ENCODE assay signal across 1 cellular context in the genomic region with DNA sequence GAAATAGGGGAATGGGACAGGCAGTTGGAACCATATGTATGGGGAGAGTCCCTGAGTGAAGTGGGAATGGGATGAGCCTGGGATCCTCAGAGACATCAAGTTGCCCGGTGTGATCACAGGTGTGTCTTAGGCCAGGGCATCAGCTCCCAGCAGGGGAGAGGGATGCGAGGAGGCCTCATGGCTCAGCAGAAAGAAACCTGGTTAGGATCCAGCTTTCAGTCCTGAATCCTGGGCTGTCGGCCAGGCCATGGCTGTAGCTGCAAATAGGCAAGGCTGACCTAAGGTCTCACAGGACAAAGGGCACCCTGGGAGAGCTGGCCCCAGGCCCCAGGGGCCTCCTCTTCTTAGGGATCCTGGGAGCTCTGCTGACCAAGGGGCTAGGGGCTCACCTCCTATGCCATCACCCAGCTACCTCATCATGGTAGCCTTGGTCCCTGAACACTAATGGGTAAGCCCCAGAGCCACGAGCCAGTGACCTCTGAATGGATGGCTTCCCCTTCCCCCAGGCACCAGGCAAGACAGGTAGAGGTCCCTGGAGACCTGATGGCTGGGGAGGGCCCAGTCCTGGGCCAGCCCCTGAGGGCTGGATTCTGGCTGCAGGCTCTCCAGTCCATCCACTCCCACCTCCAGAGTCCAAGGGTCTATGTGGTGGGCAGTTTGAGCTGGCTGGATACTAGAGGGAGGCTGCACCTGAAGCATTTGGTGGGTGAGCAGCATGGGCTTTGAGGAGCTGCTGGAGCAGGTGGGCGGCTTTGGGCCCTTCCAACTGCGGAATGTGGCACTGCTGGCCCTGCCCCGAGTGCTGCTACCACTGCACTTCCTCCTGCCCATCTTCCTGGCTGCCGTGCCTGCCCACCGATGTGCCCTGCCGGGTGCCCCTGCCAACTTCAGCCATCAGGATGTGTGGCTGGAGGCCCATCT.
TF ChIP-seq lines count a peak whose summit lies in the region.

A gene with protein sequence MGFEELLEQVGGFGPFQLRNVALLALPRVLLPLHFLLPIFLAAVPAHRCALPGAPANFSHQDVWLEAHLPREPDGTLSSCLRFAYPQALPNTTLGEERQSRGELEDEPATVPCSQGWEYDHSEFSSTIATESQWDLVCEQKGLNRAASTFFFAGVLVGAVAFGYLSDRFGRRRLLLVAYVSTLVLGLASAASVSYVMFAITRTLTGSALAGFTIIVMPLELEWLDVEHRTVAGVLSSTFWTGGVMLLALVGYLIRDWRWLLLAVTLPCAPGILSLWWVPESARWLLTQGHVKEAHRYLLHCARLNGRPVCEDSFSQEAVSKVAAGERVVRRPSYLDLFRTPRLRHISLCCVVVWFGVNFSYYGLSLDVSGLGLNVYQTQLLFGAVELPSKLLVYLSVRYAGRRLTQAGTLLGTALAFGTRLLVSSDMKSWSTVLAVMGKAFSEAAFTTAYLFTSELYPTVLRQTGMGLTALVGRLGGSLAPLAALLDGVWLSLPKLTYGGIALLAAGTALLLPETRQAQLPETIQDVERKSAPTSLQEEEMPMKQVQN (plus strand): TSS at position 617 of the 921 bp plus-strand sequence. CDS start 99 bp downstream, at position 716.

TF ChIP-seq in HepG2, 621 proteins besides CTCF, POLR2A, EP300 and RAD21 (continued from another document and continues in another):
- TF ChIP-seq ZNF749 (CRISPR knock-in tag; IDR thresholded peaks at IDR 0.05; ENCODE audit: borderline replicate concordance) (0 out of 2 replicates have a peak, but pooled peaks have one; percentile 69), ZSCAN29 (CRISPR knock-in tag; conservative IDR thresholded peaks at IDR 0.05) (peak; percentile 74; the same call in 1 of the 2 replicates), REPIN1 (CRISPR knock-in tag; IDR thresholded peaks at IDR 0.05; ENCODE audit: borderline replicate concordance, low read depth) (no peak; the same call in 1 of the 2 replicates), SIX1 (CRISPR knock-in tag; IDR thresholded peaks at IDR 0.05; ENCODE audit: borderline replicate concordance) (no peak), MYNN (CRISPR knock-in tag; IDR thresholded peaks at IDR 0.05; ENCODE audit: low read depth) (0 out of 2 replicates have a peak, but pooled peaks have one; percentile 73), MZF1 (CRISPR knock-in tag; IDR thresholded peaks at IDR 0.05; ENCODE audit: borderline replicate concordance) (no peak), TOPORS (CRISPR knock-in tag; IDR thresholded peaks at IDR 0.05) (peak; percentile 16; the same call in 1 of the 2 replicates), ZC3H4 (CRISPR knock-in tag; IDR thresholded peaks at IDR 0.05; ENCODE audit: borderline replicate concordance) (no peak), ELF4 (CRISPR knock-in tag; IDR thresholded peaks at IDR 0.05; ENCODE audit: borderline replicate concordance) (no peak), YEATS4 (CRISPR knock-in tag; IDR thresholded peaks at IDR 0.05; ENCODE audit: borderline replicate concordance) (no peak), SKI (IDR thresholded peaks at IDR 0.05; ENCODE audit: partially characterized antibody) (no peak), AGO2 (optimal IDR thresholded peaks at IDR 0.05; ENCODE audit: low read depth, low read length) (peak; percentile 42), HDAC6 (IDR thresholded peaks at IDR 0.05; ENCODE audit: low read depth, low read length) (no peak), HHEX (CRISPR knock-in tag; IDR thresholded peaks at IDR 0.05) (no peak), EEA1 (CRISPR knock-in tag; IDR thresholded peaks at IDR 0.05; ENCODE audit: borderline replicate concordance) (peak; percentile 89; the same call in 1 of the 2 replicates), ZNF605 (CRISPR knock-in tag; IDR thresholded peaks at IDR 0.05) (peak; percentile 43; the same call in 1 of the 2 replicates), ZNF761 (CRISPR knock-in tag; conservative IDR thresholded peaks at IDR 0.05) (no peak), GATAD1 (CRISPR knock-in tag; IDR thresholded peaks at IDR 0.05) (no peak), ZNF180 (CRISPR knock-in tag; IDR thresholded peaks at IDR 0.05; ENCODE audit: borderline replicate concordance, low read depth) (no peak), ZNF775 (CRISPR knock-in tag; IDR thresholded peaks at IDR 0.05; ENCODE audit: borderline replicate concordance) (no peak), ZBTB38 (CRISPR knock-in tag; IDR thresholded peaks at IDR 0.05) (peak; percentile 87), ZNF768 (CRISPR knock-in tag; IDR thresholded peaks at IDR 0.05) (peak; percentile 24; the same call in 1 of the 2 replicates), ZNF572 (CRISPR knock-in tag; IDR thresholded peaks at IDR 0.05) (no peak)
- TF ChIP-seq, protein P1, sequence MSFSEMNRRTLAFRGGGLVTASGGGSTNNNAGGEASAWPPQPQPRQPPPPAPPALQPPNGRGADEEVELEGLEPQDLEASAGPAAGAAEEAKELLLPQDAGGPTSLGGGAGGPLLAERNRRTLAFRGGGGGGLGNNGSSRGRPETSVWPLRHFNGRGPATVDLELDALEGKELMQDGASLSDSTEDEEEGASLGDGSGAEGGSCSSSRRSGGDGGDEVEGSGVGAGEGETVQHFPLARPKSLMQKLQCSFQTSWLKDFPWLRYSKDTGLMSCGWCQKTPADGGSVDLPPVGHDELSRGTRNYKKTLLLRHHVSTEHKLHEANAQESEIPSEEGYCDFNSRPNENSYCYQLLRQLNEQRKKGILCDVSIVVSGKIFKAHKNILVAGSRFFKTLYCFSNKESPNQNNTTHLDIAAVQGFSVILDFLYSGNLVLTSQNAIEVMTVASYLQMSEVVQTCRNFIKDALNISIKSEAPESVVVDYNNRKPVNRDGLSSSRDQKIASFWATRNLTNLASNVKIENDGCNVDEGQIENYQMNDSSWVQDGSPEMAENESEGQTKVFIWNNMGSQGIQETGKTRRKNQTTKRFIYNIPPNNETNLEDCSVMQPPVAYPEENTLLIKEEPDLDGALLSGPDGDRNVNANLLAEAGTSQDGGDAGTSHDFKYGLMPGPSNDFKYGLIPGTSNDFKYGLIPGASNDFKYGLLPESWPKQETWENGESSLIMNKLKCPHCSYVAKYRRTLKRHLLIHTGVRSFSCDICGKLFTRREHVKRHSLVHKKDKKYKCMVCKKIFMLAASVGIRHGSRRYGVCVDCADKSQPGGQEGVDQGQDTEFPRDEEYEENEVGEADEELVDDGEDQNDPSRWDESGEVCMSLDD (CRISPR knock-in tag; IDR thresholded peaks at IDR 0.05; ENCODE audit: borderline replicate concordance), result no peak
- TF ChIP-seq, protein P2, sequence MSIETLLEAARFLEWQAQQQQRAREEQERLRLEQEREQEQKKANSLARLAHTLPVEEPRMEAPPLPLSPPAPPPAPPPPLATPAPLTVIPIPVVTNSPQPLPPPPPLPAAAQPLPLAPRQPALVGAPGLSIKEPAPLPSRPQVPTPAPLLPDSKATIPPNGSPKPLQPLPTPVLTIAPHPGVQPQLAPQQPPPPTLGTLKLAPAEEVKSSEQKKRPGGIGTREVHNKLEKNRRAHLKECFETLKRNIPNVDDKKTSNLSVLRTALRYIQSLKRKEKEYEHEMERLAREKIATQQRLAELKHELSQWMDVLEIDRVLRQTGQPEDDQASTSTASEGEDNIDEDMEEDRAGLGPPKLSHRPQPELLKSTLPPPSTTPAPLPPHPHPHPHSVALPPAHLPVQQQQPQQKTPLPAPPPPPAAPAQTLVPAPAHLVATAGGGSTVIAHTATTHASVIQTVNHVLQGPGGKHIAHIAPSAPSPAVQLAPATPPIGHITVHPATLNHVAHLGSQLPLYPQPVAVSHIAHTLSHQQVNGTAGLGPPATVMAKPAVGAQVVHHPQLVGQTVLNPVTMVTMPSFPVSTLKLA (IDR thresholded peaks at IDR 0.05), result no peak
- TF ChIP-seq, protein P3, sequence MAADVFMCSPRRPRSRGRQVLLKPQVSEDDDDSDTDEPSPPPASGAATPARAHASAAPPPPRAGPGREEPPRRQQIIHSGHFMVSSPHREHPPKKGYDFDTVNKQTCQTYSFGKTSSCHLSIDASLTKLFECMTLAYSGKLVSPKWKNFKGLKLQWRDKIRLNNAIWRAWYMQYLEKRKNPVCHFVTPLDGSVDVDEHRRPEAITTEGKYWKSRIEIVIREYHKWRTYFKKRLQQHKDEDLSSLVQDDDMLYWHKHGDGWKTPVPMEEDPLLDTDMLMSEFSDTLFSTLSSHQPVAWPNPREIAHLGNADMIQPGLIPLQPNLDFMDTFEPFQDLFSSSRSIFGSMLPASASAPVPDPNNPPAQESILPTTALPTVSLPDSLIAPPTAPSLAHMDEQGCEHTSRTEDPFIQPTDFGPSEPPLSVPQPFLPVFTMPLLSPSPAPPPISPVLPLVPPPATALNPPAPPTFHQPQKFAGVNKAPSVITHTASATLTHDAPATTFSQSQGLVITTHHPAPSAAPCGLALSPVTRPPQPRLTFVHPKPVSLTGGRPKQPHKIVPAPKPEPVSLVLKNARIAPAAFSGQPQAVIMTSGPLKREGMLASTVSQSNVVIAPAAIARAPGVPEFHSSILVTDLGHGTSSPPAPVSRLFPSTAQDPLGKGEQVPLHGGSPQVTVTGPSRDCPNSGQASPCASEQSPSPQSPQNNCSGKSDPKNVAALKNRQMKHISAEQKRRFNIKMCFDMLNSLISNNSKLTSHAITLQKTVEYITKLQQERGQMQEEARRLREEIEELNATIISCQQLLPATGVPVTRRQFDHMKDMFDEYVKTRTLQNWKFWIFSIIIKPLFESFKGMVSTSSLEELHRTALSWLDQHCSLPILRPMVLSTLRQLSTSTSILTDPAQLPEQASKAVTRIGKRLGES (CRISPR knock-in tag; IDR thresholded peaks at IDR 0.05; ENCODE audit: borderline replicate concordance), result no peak
- TF ChIP-seq, protein P4, sequence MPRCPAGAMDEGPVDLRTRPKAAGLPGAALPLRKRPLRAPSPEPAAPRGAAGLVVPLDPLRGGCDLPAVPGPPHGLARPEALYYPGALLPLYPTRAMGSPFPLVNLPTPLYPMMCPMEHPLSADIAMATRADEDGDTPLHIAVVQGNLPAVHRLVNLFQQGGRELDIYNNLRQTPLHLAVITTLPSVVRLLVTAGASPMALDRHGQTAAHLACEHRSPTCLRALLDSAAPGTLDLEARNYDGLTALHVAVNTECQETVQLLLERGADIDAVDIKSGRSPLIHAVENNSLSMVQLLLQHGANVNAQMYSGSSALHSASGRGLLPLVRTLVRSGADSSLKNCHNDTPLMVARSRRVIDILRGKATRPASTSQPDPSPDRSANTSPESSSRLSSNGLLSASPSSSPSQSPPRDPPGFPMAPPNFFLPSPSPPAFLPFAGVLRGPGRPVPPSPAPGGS (CRISPR knock-in tag; IDR thresholded peaks at IDR 0.05), result no peak
- TF ChIP-seq, protein P5, sequence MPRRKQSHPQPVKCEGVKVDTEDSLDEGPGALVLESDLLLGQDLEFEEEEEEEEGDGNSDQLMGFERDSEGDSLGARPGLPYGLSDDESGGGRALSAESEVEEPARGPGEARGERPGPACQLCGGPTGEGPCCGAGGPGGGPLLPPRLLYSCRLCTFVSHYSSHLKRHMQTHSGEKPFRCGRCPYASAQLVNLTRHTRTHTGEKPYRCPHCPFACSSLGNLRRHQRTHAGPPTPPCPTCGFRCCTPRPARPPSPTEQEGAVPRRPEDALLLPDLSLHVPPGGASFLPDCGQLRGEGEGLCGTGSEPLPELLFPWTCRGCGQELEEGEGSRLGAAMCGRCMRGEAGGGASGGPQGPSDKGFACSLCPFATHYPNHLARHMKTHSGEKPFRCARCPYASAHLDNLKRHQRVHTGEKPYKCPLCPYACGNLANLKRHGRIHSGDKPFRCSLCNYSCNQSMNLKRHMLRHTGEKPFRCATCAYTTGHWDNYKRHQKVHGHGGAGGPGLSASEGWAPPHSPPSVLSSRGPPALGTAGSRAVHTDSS (CRISPR knock-in tag; conservative IDR thresholded peaks at IDR 0.05), result no peak
- TF ChIP-seq, protein P6, sequence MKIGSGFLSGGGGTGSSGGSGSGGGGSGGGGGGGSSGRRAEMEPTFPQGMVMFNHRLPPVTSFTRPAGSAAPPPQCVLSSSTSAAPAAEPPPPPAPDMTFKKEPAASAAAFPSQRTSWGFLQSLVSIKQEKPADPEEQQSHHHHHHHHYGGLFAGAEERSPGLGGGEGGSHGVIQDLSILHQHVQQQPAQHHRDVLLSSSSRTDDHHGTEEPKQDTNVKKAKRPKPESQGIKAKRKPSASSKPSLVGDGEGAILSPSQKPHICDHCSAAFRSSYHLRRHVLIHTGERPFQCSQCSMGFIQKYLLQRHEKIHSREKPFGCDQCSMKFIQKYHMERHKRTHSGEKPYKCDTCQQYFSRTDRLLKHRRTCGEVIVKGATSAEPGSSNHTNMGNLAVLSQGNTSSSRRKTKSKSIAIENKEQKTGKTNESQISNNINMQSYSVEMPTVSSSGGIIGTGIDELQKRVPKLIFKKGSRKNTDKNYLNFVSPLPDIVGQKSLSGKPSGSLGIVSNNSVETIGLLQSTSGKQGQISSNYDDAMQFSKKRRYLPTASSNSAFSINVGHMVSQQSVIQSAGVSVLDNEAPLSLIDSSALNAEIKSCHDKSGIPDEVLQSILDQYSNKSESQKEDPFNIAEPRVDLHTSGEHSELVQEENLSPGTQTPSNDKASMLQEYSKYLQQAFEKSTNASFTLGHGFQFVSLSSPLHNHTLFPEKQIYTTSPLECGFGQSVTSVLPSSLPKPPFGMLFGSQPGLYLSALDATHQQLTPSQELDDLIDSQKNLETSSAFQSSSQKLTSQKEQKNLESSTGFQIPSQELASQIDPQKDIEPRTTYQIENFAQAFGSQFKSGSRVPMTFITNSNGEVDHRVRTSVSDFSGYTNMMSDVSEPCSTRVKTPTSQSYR (CRISPR knock-in tag; IDR thresholded peaks at IDR 0.05; ENCODE audit: borderline replicate concordance), result no peak; the same call in 1 of the 2 replicates
- TF ChIP-seq, protein P7, sequence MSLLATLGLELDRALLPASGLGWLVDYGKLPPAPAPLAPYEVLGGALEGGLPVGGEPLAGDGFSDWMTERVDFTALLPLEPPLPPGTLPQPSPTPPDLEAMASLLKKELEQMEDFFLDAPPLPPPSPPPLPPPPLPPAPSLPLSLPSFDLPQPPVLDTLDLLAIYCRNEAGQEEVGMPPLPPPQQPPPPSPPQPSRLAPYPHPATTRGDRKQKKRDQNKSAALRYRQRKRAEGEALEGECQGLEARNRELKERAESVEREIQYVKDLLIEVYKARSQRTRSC (CRISPR knock-in tag; IDR thresholded peaks at IDR 0.05; ENCODE audit: low read depth), result peak; percentile 85; the same call in 1 of the 2 replicates
